ENCODE assay signal across 13 cellular contexts in the genomic region with DNA sequence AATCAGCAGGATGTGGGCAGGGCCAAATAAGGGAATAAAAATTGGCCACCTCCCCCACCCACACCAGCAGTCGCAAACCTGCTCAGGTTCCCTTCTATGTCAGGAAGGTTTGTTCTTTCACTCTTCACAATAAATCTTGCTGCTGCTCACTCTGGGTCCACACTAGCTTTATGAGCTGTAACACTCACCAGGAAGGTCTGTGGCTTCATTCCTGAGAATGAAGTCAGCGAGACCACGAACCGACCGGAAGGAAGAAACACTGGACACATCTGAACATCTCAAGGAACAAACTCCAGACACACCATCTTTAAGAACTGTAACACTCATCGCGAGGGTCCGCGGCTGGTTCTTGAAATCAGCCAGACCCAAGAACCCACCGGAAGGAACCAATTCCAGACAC.
A peak's percentile ranks its signal among the peaks of the same experiment; 100 is the strongest.
DNase-seq lines count a peak whose midpoint lies in the region; ATAC-seq and TF ChIP-seq lines count a peak whose summit lies in the region.
"Had no signal": no experiment of that assay in that cellular context is flagged by ENCODE, and none has a peak within 500 bp of the region (broad histone marks: within the 10 kb centered on the region; RNA-seq: fewer than 3 reads in every experiment).

No MANE protein-coding gene starts in this region.

- intact Hi-C loops in right lobe of liver (cut with DNase I), result no loop called here

- DNase-seq in AG09309 (ENCODE audit: low read depth), result peak; percentile 89
- DNase-seq in HS-5 (ENCODE audit: low read depth), result peak; percentile 58
- DNase-seq in astrocyte of the hippocampus (ENCODE audit: low read depth, low spot score), result peak; percentile 69
- DNase-seq in kidney tubule cell (ENCODE audit: low spot score), result peak; percentile 86
- DNase-seq in right lobe of liver, result no peak
- no peak for DNase-seq in coronary artery (ENCODE audit: low spot score)
- DNase-seq in stimulated activated CD4-positive, alpha-beta T cell treated with anti-CD3 and anti-CD28 coated beads, Interleukin-1b, Interleukin-23, amount 100 ng/mL, for 48 hours, result no peak
- DNase-seq in BE2C, result no peak
- DNase-seq: activated CD8-positive, alpha-beta T cell treated with anti-CD3 and anti-CD28 coated beads, Interleukin-2, amount 10 ng/mL, durations not matched to agents 7 days and 5 days; activated effector memory CD4-positive, alpha-beta T cell treated with Interleukin-2 at 50 U/mL for 16 hours; NCI-H1417; NCI-H510A treated with DMSO at 0.1 percent for 48 hours had no signal

- TF ChIP-seq CTCF in AG09309 (IDR thresholded peaks at IDR 0.05; ENCODE audit: control insufficient read depth, insufficient read depth, low read depth, low read length, missing control alignments) (no peak), right lobe of liver (IDR thresholded peaks at IDR 0.05) (no peak), coronary artery (IDR thresholded peaks at IDR 0.05) (no peak), BE2C (IDR thresholded peaks at IDR 0.05; ENCODE audit: low read depth, low read length) (no peak)

- H3K27me3 ChIP-seq in right lobe of liver, result no peaks in the 10 kb centered on the region
- no peaks in the 10 kb centered on the region for H3K27me3 ChIP-seq in BE2C

- H3K9me3 ChIP-seq in right lobe of liver (no peaks in the 10 kb centered on the region), BE2C (no peaks in the 10 kb centered on the region)
- H3K9me3 ChIP-seq: HAP-1 had no signal

- no peak for ATAC-seq in right lobe of liver
- ATAC-seq: activated CD8-positive, alpha-beta T cell treated with anti-CD3 and anti-CD28 coated beads, Interleukin-2, amount 10 ng/mL, durations not matched to agents 7 days and 5 days had no signal

- H3K4me3 ChIP-seq in AG09309 (ENCODE audit: control insufficient read depth, low read depth, low read length), result no peak overlapping the region; the same call in 1 of the 2 replicates
- no peak overlapping the region for H3K4me3 ChIP-seq in right lobe of liver
- H3K4me3 ChIP-seq in coronary artery, result no peak overlapping the region
- no peak overlapping the region for H3K4me3 ChIP-seq in BE2C (ENCODE audit: low read depth, low read length)
- H3K4me3 ChIP-seq: HAP-1 had no signal

- H3K4me1 ChIP-seq in right lobe of liver, result no peaks in the 10 kb centered on the region
- no peaks in the 10 kb centered on the region for H3K4me1 ChIP-seq in BE2C

- H3K27ac ChIP-seq in right lobe of liver, result no peak overlapping the region
- H3K27ac ChIP-seq in coronary artery, result no peak overlapping the region

- TF ChIP-seq POLR2A in right lobe of liver (IDR thresholded peaks at IDR 0.05), result no peak

- no peaks in the 10 kb centered on the region for H3K36me3 ChIP-seq in right lobe of liver
- H3K36me3 ChIP-seq in BE2C, result no peaks in the 10 kb centered on the region
- H3K36me3 ChIP-seq: HAP-1 had no signal

- WGBS in right lobe of liver (ENCODE audit: insufficient coverage, low coverage, low lambda C conversion rate, missing lambda C conversion rate), result 83% methylated on average over 1 of the region's 10 CpGs

Comparison
In these comparisons a context has a peak if more than half of its experiments do, and no peak if none do; other contexts are left out.
1. DNase-seq: peak in AG09309 (single experiment), HS-5 (single experiment), astrocyte of the hippocampus (single experiment) and kidney tubule cell (single experiment); none in right lobe of liver (0 of 3), coronary artery (single experiment), stimulated activated CD4-positive, alpha-beta T cell treated with anti-CD3 and anti-CD28 coated beads, Interleukin-1b, Interleukin-23, amount 100 ng/mL, for 48 hours (single experiment) and BE2C (single experiment).